8 cellular contexts compared by ENCODE assay signal in the genomic region with DNA sequence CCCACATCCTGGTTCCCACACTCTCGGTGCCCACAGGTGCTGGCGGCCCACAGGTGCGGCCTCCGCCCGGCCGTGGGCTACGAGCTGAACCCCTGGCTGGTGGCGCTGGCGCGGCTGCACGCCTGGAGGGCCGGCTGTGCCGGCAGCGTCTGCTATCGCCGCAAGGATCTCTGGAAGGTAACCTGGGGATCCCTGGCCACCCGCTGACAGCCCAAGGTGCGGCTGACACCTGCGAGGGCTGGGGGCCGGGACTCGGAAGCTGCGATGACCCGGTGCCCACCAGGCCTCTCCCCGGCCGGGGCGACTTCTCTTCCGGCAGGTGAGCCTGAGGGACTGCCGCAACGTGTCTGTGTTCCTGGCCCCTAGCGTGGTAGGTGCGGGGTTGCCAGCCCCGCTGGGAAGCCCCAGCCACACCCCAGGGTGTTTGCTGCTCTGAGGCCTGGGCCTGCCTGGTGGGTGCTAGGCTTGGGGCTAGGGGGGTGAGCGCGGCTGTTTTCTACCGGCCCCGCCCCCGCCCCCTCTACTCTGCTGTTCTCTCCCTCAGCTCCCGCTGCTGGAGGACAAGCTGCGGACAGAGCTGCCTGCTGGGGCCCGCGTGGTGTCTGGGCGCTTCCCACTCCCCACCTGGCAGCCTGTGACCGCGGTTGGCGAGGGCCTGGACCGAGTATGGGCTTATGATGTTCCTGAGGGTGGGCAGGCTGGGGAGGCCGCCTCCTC. TPM values are rescaled to one million over a fixed set of nuclear protein-coding genes. Genes with fewer than 3 reads are reported as not detected.
DNase-seq lines count a peak whose midpoint lies in the region; ATAC-seq and TF ChIP-seq lines count a peak whose summit lies in the region.

No MANE protein-coding gene starts in this region.

- H3K36me3 ChIP-seq in RWPE2 (ENCODE audit: low read depth) (peaks cover under 1% of the 10 kb centered on the region; the same call in 1 of the 2 replicates), gastrocnemius medialis (no peaks in the 10 kb centered on the region)

- H3K4me1 ChIP-seq in RWPE2 (ENCODE audit: insufficient read depth, poor library complexity, severe bottlenecking) = peaks cover 3% of the 10 kb centered on the region
- H3K4me1 ChIP-seq in gastrocnemius medialis = peaks cover 14 to 24% of the 10 kb centered on the region in 2 donors

- H3K27ac ChIP-seq in RWPE2 (ENCODE audit: poor library complexity, severe bottlenecking) (peak overlapping the region; percentile 85), gastrocnemius medialis (peak overlapping the region; percentile 86 to 95 (median 90))

- H3K4me3 ChIP-seq in GM08714 (ENCODE audit: low read length) = peak overlapping the region; percentile 66; the same call in 1 of the 2 replicates
- peak overlapping the region; percentile 73 for H3K4me3 ChIP-seq in RWPE2 (ENCODE audit: severe bottlenecking)
- peak overlapping the region; percentile 88 for H3K4me3 ChIP-seq in epithelial cell of proximal tubule (ENCODE audit: low read depth, low read length)
- H3K4me3 ChIP-seq in gastrocnemius medialis = peak overlapping the region; percentile 76 to 99 (median 83)

- H3K27me3 ChIP-seq in RWPE2 (ENCODE audit: insufficient read depth, poor library complexity, severe bottlenecking) (no peaks in the 10 kb centered on the region), gastrocnemius medialis (peaks cover 11 to 18% (median 16%) of the 10 kb centered on the region in 3 donors)

- in situ Hi-C loops in gastrocnemius medialis (cut with MboI; ENCODE audit: low sequenced_read_pairs in 4 of 4) = no loop called here

- TF ChIP-seq POLR2A in gastrocnemius medialis (IDR thresholded peaks at IDR 0.05) = no peak

- TF ChIP-seq CTCF in RWPE2 (IDR thresholded peaks at IDR 0.05; ENCODE audit: poor library complexity, severe bottlenecking) (no peak), epithelial cell of proximal tubule (conservative IDR thresholded peaks at IDR 0.05; ENCODE audit: low read depth, low read length) (no peak), gastrocnemius medialis (IDR thresholded peaks at IDR 0.05 in 4 of 5, conservative IDR thresholded peaks at IDR 0.05 in 1 of 5) (no peak)

- no peak for ATAC-seq in RWPE2 (ENCODE audit: low read depth)
- ATAC-seq in gastrocnemius medialis = no peak

- H3K9me3 ChIP-seq in RWPE2 (ENCODE audit: severe bottlenecking) (no peaks in the 10 kb centered on the region), gastrocnemius medialis (no peaks in the 10 kb centered on the region)

- DNase-seq in RWPE2 (ENCODE audit: low spot score) (no peak), epithelial cell of proximal tubule (ENCODE audit: low read depth) (no peak), gastrocnemius medialis (no peak), SIG-M5 (lab: John Stamatoyannopoulos, UW) (no peak), NCI-H2107 (lab: John Stamatoyannopoulos, UW) (no peak), NCI-H446 (lab: John Stamatoyannopoulos, UW) (no peak)
- DNase-seq in stimulated activated CD4-positive, alpha-beta T cell treated with anti-CD3 and anti-CD28 coated beads, Interleukin-4, amount 100 ng/mL, for 1 hour = no peak

- intact Hi-C loops in gastrocnemius medialis (cut with DNase I; ENCODE audit: low total_unique reads) = loop anchor here (1.0 to 2.0 kb wide), 3 partner anchors 19 to 67 kb away; partner anchors contain the start of genes CHTF18, RPUSD1 and WDR24

RNA-seq across cellular contexts. Expression of gene ANTKMT, which starts 1.0 kb away (rescaled TPM):
- total RNA-seq in epithelial cell of proximal tubule (86.5 and 111 TPM in 2 replicates), gastrocnemius medialis (10 to 100 TPM; 20.9 to 84.0 (median 38.7) TPM)

RNA-seq across cellular contexts. Expression of gene CCDC78, which starts 4.3 kb away (rescaled TPM):
- 1.9 and 4.9 TPM in 2 replicates for total RNA-seq in epithelial cell of proximal tubule
- not detected for total RNA-seq in gastrocnemius medialis

RNA-seq across cellular contexts. Expression of gene HAGHL, which starts 5.0 kb away (rescaled TPM):
- total RNA-seq in epithelial cell of proximal tubule (15.5 and 16.3 TPM in 2 replicates), gastrocnemius medialis (under 1 TPM in 2 of 4 donors, not detected in 2; 0.27 to 0.42 TPM)

RNA-seq across cellular contexts. Expression of gene METRN, which starts 7.0 kb away (rescaled TPM):
- total RNA-seq in epithelial cell of proximal tubule (154 and 183 TPM in 2 replicates), gastrocnemius medialis (10 to 100 TPM; 24.4 to 42.1 (median 33.3) TPM)

RNA-seq across cellular contexts. Expression of gene FBXL16, which starts 16.3 kb away (rescaled TPM):
- total RNA-seq in epithelial cell of proximal tubule = 0.07 and 0.46 TPM in 2 replicates
- total RNA-seq in gastrocnemius medialis = not detected

Comparison
In these comparisons a context has a peak if more than half of its experiments do, and no peak if none do; other contexts are left out.
1. RNA of gene HAGHL, which starts 5.0 kb away (total RNA-seq): 15.5 to 16.3 TPM in epithelial cell of proximal tubule; 0.27 to 0.42 TPM in gastrocnemius medialis; every median in the first group is over 10 times any median in the second.
2. Peak in every context shown above with its lines, with median percentiles within 50 percentile points of each other: H3K4me3 ChIP-seq.